In genomic region chr10:72009062-72009429, GRCh38 we compare ENCODE assay signal across 13 cellular contexts. TPM values are rescaled to one million over a fixed set of nuclear protein-coding genes. Genes with fewer than 3 reads are reported as not detected.
DNase-seq lines count a peak whose midpoint lies in the region; ATAC-seq and TF ChIP-seq lines count a peak whose summit lies in the region.
"Had no signal": no experiment of that assay in that cellular context is flagged by ENCODE, and none has a peak within 500 bp of the region (broad histone marks: within the 10 kb centered on the region; RNA-seq: fewer than 3 reads in every experiment).

No MANE protein-coding gene starts in this region.

- H3K27ac ChIP-seq in coronary artery (peak overlapping the region; percentile 92 to 93), mucosa of rectum (ENCODE audit: low read depth in 2 of 2, low read length in 2 of 2) (peak overlapping the region; percentile 67 to 70), temporal lobe (ENCODE audit: low read depth, low read length) (peak overlapping the region; percentile 99)

- TF ChIP-seq CTCF in coronary artery (IDR thresholded peaks at IDR 0.05): no peak

- no peaks in the 10 kb centered on the region for H3K27me3 ChIP-seq in mucosa of rectum (ENCODE audit: control insufficient read depth in 2 of 2, insufficient read depth in 2 of 2, low read length in 2 of 2)

- H3K9me3 ChIP-seq in mucosa of rectum (ENCODE audit: control insufficient read depth in 2 of 2, low read length in 2 of 2): no peaks in the 10 kb centered on the region

- no peaks in the 10 kb centered on the region for H3K36me3 ChIP-seq in mucosa of rectum (ENCODE audit: control insufficient read depth in 2 of 2, insufficient read depth in 2 of 2, low read length in 2 of 2)

- peaks cover 9 to 15% of the 10 kb centered on the region in 2 donors for H3K4me1 ChIP-seq in mucosa of rectum (ENCODE audit: control insufficient read depth in 2 of 2, insufficient read depth in 2 of 2, low read length in 2 of 2)

- ATAC-seq in HG03159 (IDR thresholded peaks at IDR 0.05; ENCODE audit: unreplicated experiment) (no peak), GM18868 (IDR thresholded peaks at IDR 0.05; ENCODE audit: unreplicated experiment) (no peak)

- DNase-seq in M059J (ENCODE audit: low read depth) (peak; percentile 85), coronary artery (ENCODE audit: low spot score) (no peak), D341Med (ENCODE audit: low spot score) (no peak)
- no peak for DNase-seq in activated CD4-positive, alpha-beta T cell treated with anti-CD3 and anti-CD28 coated beads for 4 hours
- DNase-seq: activated CD4-positive, alpha-beta T cell treated with anti-CD3 and anti-CD28 coated beads, Interleukin-2, amount 10 ng/mL, durations not matched to agents 7 days and 5 days; activated naive CD4-positive, alpha-beta T cell treated with anti-CD3 and anti-CD28 coated beads, Interleukin-2, amount 50 U/mL, for 16 hours; NCI-H2081 treated with DMSO at 0.1 percent for 48 hours; stimulated activated CD4-positive, alpha-beta T cell treated with anti-CD3 and anti-CD28 coated beads, Interleukin-15, amount 100 ng/mL, for 24 hours; stimulated activated naive CD4-positive, alpha-beta T cell treated with Interleukin-2 at 50 U/mL for 16 hours had no signal

- H3K4me3 ChIP-seq in coronary artery: peak overlapping the region; percentile 27
- H3K4me3 ChIP-seq in mucosa of rectum (ENCODE audit: low read length in 2 of 2): no peak overlapping the region

- no peak overlapping the region for H3K9ac ChIP-seq in mucosa of rectum (ENCODE audit: low read depth in 1 of 2, low read length in 2 of 2)

RNA-seq across cellular contexts. Expression of gene CHST3, which starts 44.9 kb away (rescaled TPM):
- 12.3 and 22.4 TPM in 2 replicates for total RNA-seq in M059J (2014; rRNA removed; shearing (Covaris generic))
- total RNA-seq in temporal lobe: 5.4 TPM
